In the genomic region with DNA sequence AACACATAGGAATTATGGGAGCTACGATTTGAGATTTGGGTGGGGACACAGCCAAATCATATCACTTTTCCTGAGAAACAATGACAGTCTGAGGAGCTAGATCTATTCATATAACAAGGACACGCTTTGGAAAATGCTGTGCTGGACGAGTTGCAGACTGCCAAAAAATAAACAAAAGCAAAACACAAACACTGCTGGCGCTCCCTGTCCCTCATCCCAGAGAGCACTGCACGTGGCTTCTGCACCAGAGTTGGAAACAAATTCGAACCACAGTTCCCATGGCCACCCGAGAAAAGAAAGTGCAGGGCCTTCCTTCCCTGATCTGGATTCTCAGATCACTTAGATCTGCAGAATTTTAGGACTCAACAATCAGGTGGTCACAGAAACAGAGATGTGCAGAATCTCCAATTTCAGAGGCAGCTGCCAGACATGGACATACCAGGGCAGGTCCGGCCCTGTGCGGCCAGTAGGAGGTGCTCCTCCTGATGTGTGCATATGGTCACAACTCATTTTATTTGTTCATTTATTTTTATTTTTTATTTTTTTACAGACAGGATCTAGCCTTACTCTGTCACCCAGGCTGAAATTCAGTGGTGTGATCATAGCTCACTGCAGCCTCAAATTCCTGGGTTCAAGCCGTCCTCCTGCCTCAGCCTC, we compare ENCODE assay signal across 29 cellular contexts. TPM values are rescaled to one million over a fixed set of nuclear protein-coding genes. Genes with fewer than 3 reads are reported as not detected.
DNase-seq lines count a peak whose midpoint lies in the region; ATAC-seq and TF ChIP-seq lines count a peak whose summit lies in the region.
"Had no signal": no experiment of that assay in that cellular context is flagged by ENCODE, and none has a peak within 500 bp of the region (broad histone marks: within the 10 kb centered on the region; RNA-seq: fewer than 3 reads in every experiment).

No MANE protein-coding gene starts in this region.

- ATAC-seq in left lobe of liver (peak; percentile 62), upper lobe of left lung (ENCODE audit: low FRiP score in 2 of 2) (no peak)
- ATAC-seq in activated CD4-positive, CD25-positive, alpha-beta regulatory T cell treated with anti-CD3 and anti-CD28 coated beads, Interleukin-2, amount 50 U/mL, for 24 hours, result no peak
- ATAC-seq: activated CD4-positive, alpha-beta T cell treated with anti-CD3 and anti-CD28 coated beads for 36 hours; left cardiac atrium had no signal

- no peak for DNase-seq in A673 (ENCODE audit: low spot score)
- no peak for DNase-seq in HFFc6
- DNase-seq in brain microvascular endothelial cell, result no peak
- DNase-seq in left lobe of liver (ENCODE audit: low spot score), result no peak
- no peak for DNase-seq in G401 (ENCODE audit: low spot score)
- no peak for DNase-seq in foreskin melanocyte
- DNase-seq in upper lobe of left lung, result no peak
- DNase-seq: activated CD4-positive, alpha-beta T cell treated with anti-CD3 and anti-CD28 coated beads for 36 hours; cerebellar nuclear complex; DMS53; effector CD4-positive, alpha-beta T cell; esophagus squamous epithelium; H7; head of caudate nucleus; left cardiac atrium; mesendoderm; MV-4-11; NCI-H2081; NCI-H82; nucleus accumbens; SHP77; stimulated activated CD4-positive, alpha-beta T cell treated with anti-CD3 and anti-CD28 coated beads, Interleukin-2, amount 100 ng/mL, for 48 hours; stimulated activated naive CD4-positive, alpha-beta T cell had no signal

- H3K4me1 Mint-ChIP-seq in HFFc6 (ENCODE audit: low read depth), result no peaks in the 10 kb centered on the region; the same call in 1 of the 2 replicates

- no peak overlapping the region for H3K4me3 ChIP-seq in A673 (ENCODE audit: low read depth, low read length, poor library complexity, severe bottlenecking)
- H3K4me3 ChIP-seq in brain microvascular endothelial cell (ENCODE audit: low read depth, low read length), result no peak overlapping the region
- H3K4me3 ChIP-seq in upper lobe of left lung, result no peak overlapping the region
- H3K4me3 ChIP-seq: ascending aorta, esophagus squamous epithelium, thoracic aorta had no signal

- H3K27ac Mint-ChIP-seq in HFFc6, result no peak overlapping the region
- H3K27ac Mint-ChIP-seq: activated CD4-positive, alpha-beta T cell treated with anti-CD3 and anti-CD28 coated beads for 36 hours; activated naive CD8-positive, alpha-beta T cell; activated T-helper 1 cell treated with anti-CD3 and anti-CD28 coated beads, Interleukin-12 subunit alpha, Interleukin-12 subunit beta, Interleukin-2, Interleukin-4 antibody, amounts not matched to agents 30 ng/mL and 10 ng/mL and 1 ng/mL, durations not matched to agents 14 hours and 24 hours and 36 hours had no signal

- TF ChIP-seq EP300 in upper lobe of left lung (IDR thresholded peaks at IDR 0.05), result no peak

- H3K4me3 Mint-ChIP-seq in HFFc6, result no peak overlapping the region
- H3K4me3 Mint-ChIP-seq: activated CD4-positive, alpha-beta T cell treated with anti-CD3 and anti-CD28 coated beads for 36 hours; activated naive CD8-positive, alpha-beta T cell; activated T-helper 1 cell treated with anti-CD3 and anti-CD28 coated beads, Interleukin-12 subunit alpha, Interleukin-12 subunit beta, Interleukin-2, Interleukin-4 antibody, amounts not matched to agents 30 ng/mL and 10 ng/mL and 1 ng/mL, durations not matched to agents 14 hours and 24 hours and 36 hours had no signal

- H3K27me3 ChIP-seq in A673 (replicated peaks; ENCODE audit: insufficient read depth, low read depth, low read length, poor library complexity) (no peaks in the 10 kb centered on the region), brain microvascular endothelial cell (replicated peaks) (no peaks in the 10 kb centered on the region), upper lobe of left lung (no peaks in the 10 kb centered on the region)
- H3K27me3 ChIP-seq: ascending aorta, esophagus squamous epithelium had no signal

- intact Hi-C loops in A673 (cut with micrococcal nuclease; ENCODE audit: unreplicated experiment), result no loop called here

- H3K27me3 Mint-ChIP-seq in HFFc6 (ENCODE audit: insufficient read depth), result peaks cover 29% of the 10 kb centered on the region

- no peaks in the 10 kb centered on the region for H3K36me3 Mint-ChIP-seq in HFFc6 (ENCODE audit: low read depth)
- H3K36me3 Mint-ChIP-seq: activated naive CD8-positive, alpha-beta T cell had no signal

- no peaks in the 10 kb centered on the region for H3K9me3 Mint-ChIP-seq in HFFc6

- POLR2A ChIA-PET in A673 (lab: Charles Lee; ENCODE audit: low non-redundant PET), result no interaction called here

- CTCF ChIA-PET in A673 (lab: Charles Lee), result no interaction called here

- no peaks in the 10 kb centered on the region for H3K9me3 ChIP-seq in A673 (ENCODE audit: low read depth, low read length, poor library complexity, severe bottlenecking)
- H3K9me3 ChIP-seq in upper lobe of left lung, result no peaks in the 10 kb centered on the region
- H3K9me3 ChIP-seq: ascending aorta, esophagus squamous epithelium, thoracic aorta had no signal

- no peaks in the 10 kb centered on the region for H3K36me3 ChIP-seq in A673 (ENCODE audit: insufficient read depth, low read length, poor library complexity, severe bottlenecking)
- no peaks in the 10 kb centered on the region for H3K36me3 ChIP-seq in brain microvascular endothelial cell (replicated peaks)
- no peaks in the 10 kb centered on the region for H3K36me3 ChIP-seq in upper lobe of left lung
- H3K36me3 ChIP-seq: ascending aorta, esophagus squamous epithelium, thoracic aorta had no signal

- in situ Hi-C loops in brain microvascular endothelial cell (cut with HindIII; ENCODE audit: low pct_ligation_motif_present, low sequenced_read_pairs), result no loop called here
- in situ Hi-C loops in G401 (cut with HindIII; ENCODE audit: low sequenced_read_pairs), result no loop called here

- no peak overlapping the region for H3K27ac ChIP-seq in A673 (ENCODE audit: low read depth, low read length, poor library complexity, severe bottlenecking)
- H3K27ac ChIP-seq in brain microvascular endothelial cell, result no peak overlapping the region
- no peak overlapping the region for H3K27ac ChIP-seq in upper lobe of left lung
- H3K27ac ChIP-seq: ascending aorta, esophagus squamous epithelium, thoracic aorta had no signal

- BruUV-seq in A673 (replicated peaks; lab: Mats Ljungman, UMichigan), result no TSS peak

- 59 to 67% methylated on average over 10 of the region's 10 CpGs for WGBS in upper lobe of left lung, 2 donors

- TF ChIP-seq CTCF in A673 (conservative IDR thresholded peaks at IDR 0.05; ENCODE audit: low read depth, low read length) (peak; percentile 45), HFFc6 (IDR thresholded peaks at IDR 0.05) (peak; percentile 49), brain microvascular endothelial cell (IDR thresholded peaks at IDR 0.05; ENCODE audit: low read depth, low read length, missing control alignments) (peak; percentile 31), upper lobe of left lung (IDR thresholded peaks at IDR 0.05) (no peak)

- TF ChIP-seq POLR2A in upper lobe of left lung (IDR thresholded peaks at IDR 0.05), result no peak

- H3K4me1 ChIP-seq in A673 (ENCODE audit: insufficient read depth, low read length, poor library complexity, severe bottlenecking) (no peaks in the 10 kb centered on the region), upper lobe of left lung (peaks cover 0 to 13% (median 4%) of the 10 kb centered on the region in 4 donors)
- H3K4me1 ChIP-seq: ascending aorta had no signal

RNA-seq across cellular contexts. Expression of a gene that starts 35.1 kb away (rescaled TPM):
- total RNA-seq in A673 (2021), result 8.9 and 13.9 TPM in 2 replicates
- total RNA-seq in HFFc6 (2021; fragmentation: NEBNext Ultra II Directional; extraction: Animal tissue kit (Norgen Biotek cat#: 25700)), result 1 to 10 TPM in 2 of 6 experiments, under 1 TPM in 3, not detected in 1; 0.10 to 1.4 (median 0.23) TPM
- 137 TPM for total RNA-seq in left lobe of liver
- 0.78 and 0.86 TPM in 2 replicates for total RNA-seq in G401 (2014; rRNA removed; shearing (Covaris generic))
- total RNA-seq in upper lobe of left lung, result 10 to 100 TPM; 32.0 to 98.0 (median 61.2) TPM
- total RNA-seq: A172 had no signal

Comparison
In these comparisons a context has a peak if more than half of its experiments do, and no peak if none do; other contexts are left out.
1. CTCF ChIP-seq: peak in A673 (single experiment), HFFc6 (single experiment) and brain microvascular endothelial cell (single experiment); none in upper lobe of left lung (0 of 6).